Comparison of ENCODE assay signal across 23 cellular contexts in the genomic region with DNA sequence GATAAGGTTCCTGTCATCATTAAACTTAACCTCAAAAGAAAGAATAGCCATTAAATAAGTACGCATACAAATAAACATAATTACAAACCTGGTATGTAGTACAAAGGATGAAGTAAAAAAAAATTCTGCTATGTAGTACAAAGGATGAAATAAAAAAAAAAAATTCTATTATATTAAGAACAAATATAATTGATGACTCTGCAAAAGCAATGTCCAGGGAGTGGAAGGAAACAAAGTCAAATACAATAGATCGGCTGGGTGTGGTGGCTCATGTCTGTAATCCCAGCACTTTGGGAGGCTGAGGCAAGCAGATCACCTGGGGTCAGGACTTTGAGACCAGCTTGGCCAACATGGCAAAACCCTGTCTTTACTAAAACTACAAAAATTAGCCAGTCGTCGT.
"Had no signal": no experiment of that assay in that cellular context is flagged by ENCODE, and none has a peak within 500 bp of the region (broad histone marks: within the 10 kb centered on the region; RNA-seq: fewer than 3 reads in every experiment).

No MANE protein-coding gene starts in this region.

- ATAC-seq: activated CD8-positive, alpha-beta T cell treated with anti-CD3 and anti-CD28 coated beads, Interleukin-2, amount 10 ng/mL, durations not matched to agents 7 days and 5 days; heart right ventricle; left lung had no signal

- H3K4me3 ChIP-seq: breast epithelium, esophagus muscularis mucosa, heart right ventricle, left lung, spleen, tibial artery had no signal

- FAIRE-seq: astrocyte, endothelial cell of umbilical vein had no signal

- H3K27ac Mint-ChIP-seq: activated CD8-positive, alpha-beta T cell treated with anti-CD3 and anti-CD28 coated beads, Interleukin-2, amount 10 ng/mL, durations not matched to agents 7 days and 5 days; activated T-helper 2 cell treated with anti-CD3 and anti-CD28 coated beads, Interferon-gamma antibody, Interleukin-2, Interleukin-4, amounts not matched to agents 10 μg/mL and 5 μg/mL and 100 μg/mL, durations not matched to agents 14 hours and 24 hours and 36 hours; nephron had no signal

- H3K27me3 Mint-ChIP-seq: activated B cell treated with CpG ODN at 0.5 μM for 24 hours; activated T-cell treated with anti-CD3 and anti-CD28 coated beads, Interleukin-2, amount 50 U/mL, for 24 hours had no signal

- H3K4me1 ChIP-seq: breast epithelium had no signal

- H3K4me1 Mint-ChIP-seq: nephron had no signal

- H3K9me3 Mint-ChIP-seq: activated B cell treated with CpG ODN at 0.5 μM for 24 hours; activated naive CD4-positive, alpha-beta T cell treated with anti-CD3 and anti-CD28 coated beads for 36 hours; activated T-cell treated with anti-CD3 and anti-CD28 coated beads, Interleukin-2, amount 50 U/mL, for 24 hours; activated T-helper 2 cell treated with anti-CD3 and anti-CD28 coated beads, Interferon-gamma antibody, Interleukin-2, Interleukin-4, amounts not matched to agents 10 μg/mL and 5 μg/mL and 100 μg/mL, durations not matched to agents 14 hours and 24 hours and 36 hours; nephron had no signal

- H3K36me3 ChIP-seq: breast epithelium, esophagus muscularis mucosa, heart right ventricle, left lung, tibial artery had no signal

- DNase-seq: activated B cell treated with CpG ODN at 0.5 μM for 24 hours; activated CD4-positive, alpha-beta T cell treated with anti-CD3 and anti-CD28 coated beads for 48 hours; activated CD8-positive, alpha-beta T cell treated with anti-CD3 and anti-CD28 coated beads, Interleukin-2, amount 10 ng/mL, durations not matched to agents 7 days and 5 days; activated naive CD4-positive, alpha-beta T cell treated with anti-CD3 and anti-CD28 coated beads for 36 hours; activated T-cell treated with anti-CD3 and anti-CD28 coated beads, Interleukin-2, amount 50 U/mL, for 24 hours; cerebellar nuclear complex; cortex of kidney; effector CD4-positive, alpha-beta T cell; heart right ventricle; left lung; mesenchymal stem cell; nucleus accumbens; spleen; stimulated activated CD4-positive, alpha-beta T cell treated with anti-CD3 and anti-CD28 coated beads, Interleukin-4, amount 100 ng/mL, for 4 hours; stimulated activated naive CD4-positive, alpha-beta T cell; T-helper 9 cell; tibial artery had no signal

- H3K4me3 Mint-ChIP-seq: activated B cell treated with CpG ODN at 0.5 μM for 24 hours; activated CD8-positive, alpha-beta T cell treated with anti-CD3 and anti-CD28 coated beads, Interleukin-2, amount 10 ng/mL, durations not matched to agents 7 days and 5 days; activated naive CD4-positive, alpha-beta T cell treated with anti-CD3 and anti-CD28 coated beads for 36 hours; activated T-cell treated with anti-CD3 and anti-CD28 coated beads, Interleukin-2, amount 50 U/mL, for 24 hours; nephron had no signal

- H3K27ac ChIP-seq: breast epithelium, esophagus muscularis mucosa, left lung, spleen, tibial artery had no signal

- H3K27me3 ChIP-seq: breast epithelium, esophagus muscularis mucosa, heart right ventricle, left lung, spleen, tibial artery had no signal

- H3K9me3 ChIP-seq: breast epithelium, esophagus muscularis mucosa, heart right ventricle, left lung, spleen, tibial artery had no signal
